Comparison of ENCODE assay signal across 18 cellular contexts in the genomic region with DNA sequence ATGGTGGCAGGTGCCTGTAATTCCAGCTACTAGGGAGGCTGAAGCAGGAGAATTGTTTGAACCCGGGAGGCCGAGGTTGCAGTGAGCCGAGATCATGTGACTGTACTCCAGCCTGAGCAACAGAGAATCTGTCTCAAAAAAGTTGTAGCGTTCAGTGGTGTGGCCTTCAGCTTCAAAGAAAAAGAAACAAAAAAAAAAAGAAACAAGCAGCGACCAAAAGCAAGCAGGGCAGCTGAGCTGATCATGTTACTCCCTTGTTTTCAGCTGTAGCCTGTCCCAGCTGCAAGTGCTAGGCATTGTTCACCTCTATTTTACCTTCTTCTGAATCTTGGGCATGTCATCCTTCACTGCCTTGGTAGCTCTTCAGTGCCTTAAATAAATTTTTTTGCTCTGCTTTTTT. TPM values are rescaled to one million over a fixed set of nuclear protein-coding genes. Genes with fewer than 3 reads are reported as not detected.
DNase-seq lines count a peak whose midpoint lies in the region; ATAC-seq and TF ChIP-seq lines count a peak whose summit lies in the region.
"Had no signal": no experiment of that assay in that cellular context is flagged by ENCODE, and none has a peak within 500 bp of the region (broad histone marks: within the 10 kb centered on the region; RNA-seq: fewer than 3 reads in every experiment).

No MANE protein-coding gene starts in this region.

- H3K36me3 Mint-ChIP-seq in activated naive CD4-positive, alpha-beta T cell treated with anti-CD3 and anti-CD28 coated beads for 36 hours (ENCODE audit: low read depth): peaks cover 31% of the 10 kb centered on the region
- peaks cover 40% of the 10 kb centered on the region for H3K36me3 Mint-ChIP-seq in activated CD4-positive, alpha-beta memory T cell treated with anti-CD3 and anti-CD28 coated beads for 36 hours
- no peaks in the 10 kb centered on the region for H3K36me3 Mint-ChIP-seq in chondrocyte (ENCODE audit: low read depth)
- H3K36me3 Mint-ChIP-seq in stimulated activated effector memory CD8-positive, alpha-beta T cell treated with anti-CD3 and anti-CD28 coated beads, Interleukin-12 subunit alpha, Interleukin-12 subunit beta, amount 100 ng/mL, for 72 hours: peaks cover 99% of the 10 kb centered on the region

- intact Hi-C loops in activated naive CD4-positive, alpha-beta T cell treated with anti-CD3 and anti-CD28 coated beads for 36 hours (cut with micrococcal nuclease): no loop called here
- intact Hi-C loops in activated CD4-positive, alpha-beta memory T cell treated with anti-CD3 and anti-CD28 coated beads for 36 hours (cut with micrococcal nuclease): no loop called here
- intact Hi-C loops in posterior vena cava (cut with DNase I): no loop called here

- H3K27ac Mint-ChIP-seq in activated naive CD4-positive, alpha-beta T cell treated with anti-CD3 and anti-CD28 coated beads for 36 hours: peak overlapping the region; percentile 79
- peak overlapping the region; percentile 64 for H3K27ac Mint-ChIP-seq in activated CD4-positive, alpha-beta memory T cell treated with anti-CD3 and anti-CD28 coated beads for 36 hours
- H3K27ac Mint-ChIP-seq in chondrocyte (ENCODE audit: unreplicated experiment): no peak overlapping the region
- peak overlapping the region; percentile 93 for H3K27ac Mint-ChIP-seq in stimulated activated effector memory CD8-positive, alpha-beta T cell treated with anti-CD3 and anti-CD28 coated beads, Interleukin-12 subunit alpha, Interleukin-12 subunit beta, amount 100 ng/mL, for 72 hours
- H3K27ac Mint-ChIP-seq: HFFc6 had no signal

- CTCF ChIA-PET in activated naive CD4-positive, alpha-beta T cell treated with anti-CD3 and anti-CD28 coated beads for 36 hours (lab: Charles Lee): no interaction called here
- CTCF ChIA-PET in activated CD4-positive, alpha-beta memory T cell treated with anti-CD3 and anti-CD28 coated beads for 36 hours (lab: Charles Lee): no interaction called here

- ATAC-seq in stimulated activated effector memory CD8-positive, alpha-beta T cell treated with anti-CD3 and anti-CD28 coated beads, Interleukin-12 subunit alpha, Interleukin-12 subunit beta, amount 100 ng/mL, for 72 hours: no peak
- ATAC-seq: foreskin keratinocyte had no signal

- no peak overlapping the region for H3K4me3 Mint-ChIP-seq in activated naive CD4-positive, alpha-beta T cell treated with anti-CD3 and anti-CD28 coated beads for 36 hours
- no peak overlapping the region for H3K4me3 Mint-ChIP-seq in activated CD4-positive, alpha-beta memory T cell treated with anti-CD3 and anti-CD28 coated beads for 36 hours
- no peak overlapping the region for H3K4me3 Mint-ChIP-seq in chondrocyte (ENCODE audit: unreplicated experiment)
- peak overlapping the region; percentile 12 for H3K4me3 Mint-ChIP-seq in stimulated activated effector memory CD8-positive, alpha-beta T cell treated with anti-CD3 and anti-CD28 coated beads, Interleukin-12 subunit alpha, Interleukin-12 subunit beta, amount 100 ng/mL, for 72 hours
- H3K4me3 Mint-ChIP-seq: HFFc6 had no signal

- no peak for DNase-seq in activated naive CD4-positive, alpha-beta T cell treated with anti-CD3 and anti-CD28 coated beads for 36 hours
- DNase-seq in activated naive CD4-positive, alpha-beta T cell (lab: John Stamatoyannopoulos, UW): no peak
- DNase-seq in activated CD4-positive, alpha-beta memory T cell treated with anti-CD3 and anti-CD28 coated beads for 36 hours: no peak
- peak; percentile 9 for DNase-seq in chondrocyte (ENCODE audit: low spot score)
- DNase-seq in stimulated activated effector memory CD8-positive, alpha-beta T cell treated with anti-CD3 and anti-CD28 coated beads, Interleukin-12 subunit alpha, Interleukin-12 subunit beta, amount 100 ng/mL, for 72 hours (ENCODE audit: low spot score in 2 of 2): no peak
- DNase-seq in posterior vena cava (ENCODE audit: low spot score): no peak
- no peak for DNase-seq in NCI-H526 (lab: John Stamatoyannopoulos, UW)
- DNase-seq in midbrain (lab: John Stamatoyannopoulos, UW): no peak
- DNase-seq: foreskin keratinocyte, GDM1, HFFc6, hypothalamus, NCI-H1105 treated with DMSO at 0.1 percent for 48 hours, NCI-H2107, NCI-H524 treated with DMSO at 0.1 percent for 48 hours, SK-N-SH, T1000, thyroid gland had no signal

- POLR2A ChIA-PET in activated CD4-positive, alpha-beta memory T cell treated with anti-CD3 and anti-CD28 coated beads for 36 hours (lab: Charles Lee): interaction anchor here (1.3 kb wide), 1 partner anchor 45 kb away, joined by 3 read pairs; no protein-coding TSS in a partner anchor

- no peaks in the 10 kb centered on the region for H3K9me3 Mint-ChIP-seq in activated naive CD4-positive, alpha-beta T cell treated with anti-CD3 and anti-CD28 coated beads for 36 hours
- H3K9me3 Mint-ChIP-seq in activated CD4-positive, alpha-beta memory T cell treated with anti-CD3 and anti-CD28 coated beads for 36 hours: no peaks in the 10 kb centered on the region
- no peaks in the 10 kb centered on the region for H3K9me3 Mint-ChIP-seq in chondrocyte (ENCODE audit: low read depth)
- H3K9me3 Mint-ChIP-seq in stimulated activated effector memory CD8-positive, alpha-beta T cell treated with anti-CD3 and anti-CD28 coated beads, Interleukin-12 subunit alpha, Interleukin-12 subunit beta, amount 100 ng/mL, for 72 hours: no peaks in the 10 kb centered on the region
- H3K9me3 Mint-ChIP-seq: HFFc6 had no signal

- H3K27me3 Mint-ChIP-seq in activated naive CD4-positive, alpha-beta T cell treated with anti-CD3 and anti-CD28 coated beads for 36 hours (ENCODE audit: low read depth): no peaks in the 10 kb centered on the region
- H3K27me3 Mint-ChIP-seq in activated CD4-positive, alpha-beta memory T cell treated with anti-CD3 and anti-CD28 coated beads for 36 hours: no peaks in the 10 kb centered on the region
- H3K27me3 Mint-ChIP-seq in chondrocyte (ENCODE audit: low read depth): no peaks in the 10 kb centered on the region

- no peak for TF ChIP-seq CTCF in chondrocyte (IDR thresholded peaks at IDR 0.05)

- H3K4me1 Mint-ChIP-seq in activated naive CD4-positive, alpha-beta T cell treated with anti-CD3 and anti-CD28 coated beads for 36 hours (ENCODE audit: low read depth): peaks cover 62% of the 10 kb centered on the region
- peaks cover 69% of the 10 kb centered on the region for H3K4me1 Mint-ChIP-seq in activated CD4-positive, alpha-beta memory T cell treated with anti-CD3 and anti-CD28 coated beads for 36 hours (ENCODE audit: low read depth)
- peaks cover 31% of the 10 kb centered on the region for H3K4me1 Mint-ChIP-seq in chondrocyte (ENCODE audit: low read depth)
- peaks cover 75% of the 10 kb centered on the region for H3K4me1 Mint-ChIP-seq in stimulated activated effector memory CD8-positive, alpha-beta T cell treated with anti-CD3 and anti-CD28 coated beads, Interleukin-12 subunit alpha, Interleukin-12 subunit beta, amount 100 ng/mL, for 72 hours

RNA-seq across cellular contexts. Expression of a gene that starts 37.1 kb away (rescaled TPM):
- 100 to 1,000 TPM; 147 to 155 TPM for total RNA-seq in activated naive CD4-positive, alpha-beta T cell treated with anti-CD3 and anti-CD28 coated beads for 36 hours
- total RNA-seq in activated CD4-positive, alpha-beta memory T cell treated with anti-CD3 and anti-CD28 coated beads for 36 hours: 100 to 1,000 TPM; 227 to 240 TPM
- 20.3 to 30.9 TPM (median 22.4 TPM) in 3 replicates for total RNA-seq in chondrocyte
- 10 to 100 TPM; 20.5 to 22.4 TPM for total RNA-seq in posterior vena cava

RNA-seq across cellular contexts. Expression of a gene that starts 43.7 kb away (rescaled TPM):
- total RNA-seq in activated naive CD4-positive, alpha-beta T cell treated with anti-CD3 and anti-CD28 coated beads for 36 hours: 10 to 100 TPM; 28.1 to 29.0 TPM
- total RNA-seq in activated CD4-positive, alpha-beta memory T cell treated with anti-CD3 and anti-CD28 coated beads for 36 hours: 10 to 100 TPM; 39.7 to 43.2 TPM
- total RNA-seq in chondrocyte (29.3 to 34.0 TPM (median 31.9 TPM) in 3 replicates), posterior vena cava (10 to 100 TPM; 26.0 to 34.5 TPM)
